In genomic region chr10:110859947-110860376, GRCh38 we compare ENCODE assay signal across 8 cellular contexts. TPM values are rescaled to one million over a fixed set of nuclear protein-coding genes. Genes with fewer than 3 reads are reported as not detected.
DNase-seq lines count a peak whose midpoint lies in the region; ATAC-seq and TF ChIP-seq lines count a peak whose summit lies in the region.

No MANE protein-coding gene starts in this region.

- H3K36me3 ChIP-seq in liver (ENCODE audit: control insufficient read depth in 4 of 4, insufficient read depth in 3 of 4, low read depth in 1 of 4, low read length in 3 of 4) = no peaks in the 10 kb centered on the region
- H3K36me3 ChIP-seq in upper lobe of right lung = no peaks in the 10 kb centered on the region

- no peaks in the 10 kb centered on the region for H3K9me3 Mint-ChIP-seq in activated T-cell treated with anti-CD3 and anti-CD28 coated beads, Interleukin-2, amount 50 U/mL, for 4 hours
- peaks cover 6% of the 10 kb centered on the region for H3K9me3 Mint-ChIP-seq in activated naive CD8-positive, alpha-beta T cell treated with anti-CD3 and anti-CD28 coated beads, Interleukin-2, amount 10 ng/mL, durations not matched to agents 7 days and 5 days

- POLR2A ChIA-PET in activated naive CD8-positive, alpha-beta T cell treated with anti-CD3 and anti-CD28 coated beads, Interleukin-2, amount 10 ng/mL, durations not matched to agents 7 days and 5 days (lab: Charles Lee) = interaction anchor here (1.0 to 6.8 kb wide), 8 partner anchors 7 to 56 kb away, joined by 3 to 53 read pairs (median 8); partner anchors contain the start of gene PDCD4

- H3K9ac ChIP-seq in liver (ENCODE audit: low read depth in 1 of 2, low read length in 2 of 2) = peak overlapping the region in 1 of 2 donors; percentile 51

- intact Hi-C loops in upper lobe of right lung (cut with DNase I) = no loop called here

- H3K36me3 Mint-ChIP-seq in activated T-cell treated with anti-CD3 and anti-CD28 coated beads, Interleukin-2, amount 50 U/mL, for 4 hours (ENCODE audit: insufficient read depth) = no peaks in the 10 kb centered on the region
- H3K36me3 Mint-ChIP-seq in activated naive CD8-positive, alpha-beta T cell treated with anti-CD3 and anti-CD28 coated beads, Interleukin-2, amount 10 ng/mL, durations not matched to agents 7 days and 5 days = peaks cover 5% of the 10 kb centered on the region

- 9% methylated on average over 1 of the region's 1 CpG for WGBS in liver

- H3K27ac ChIP-seq in liver (ENCODE audit: low read depth in 1 of 2, low read length in 2 of 2) = peak overlapping the region; percentile 56 to 58
- H3K27ac ChIP-seq in upper lobe of right lung = peak overlapping the region; percentile 81

- TF ChIP-seq CTCF in liver (IDR thresholded peaks at IDR 0.05; ENCODE audit: low read depth, low read length, missing input control) = no peak
- no peak for TF ChIP-seq CTCF in upper lobe of right lung (IDR thresholded peaks at IDR 0.05)

- no peak for DNase-seq in activated T-cell treated with anti-CD3 and anti-CD28 coated beads, Interleukin-2, amount 50 U/mL, for 4 hours
- no peak for DNase-seq in activated T-cell treated with anti-CD3 and anti-CD28 coated beads for 4 hours
- DNase-seq in activated naive CD8-positive, alpha-beta T cell treated with anti-CD3 and anti-CD28 coated beads, Interleukin-2, amount 10 ng/mL, durations not matched to agents 7 days and 5 days = no peak
- DNase-seq in upper lobe of right lung = no peak
- no peak for DNase-seq in ecto neural progenitor cell (ENCODE audit: low spot score)
- no peak for DNase-seq in activated CD4-positive, alpha-beta T cell treated with anti-CD3 and anti-CD28 coated beads, Interleukin-2, amount 50 U/mL, for 48 hours
- DNase-seq in NCI-H1436 (lab: John Stamatoyannopoulos, UW) = no peak

- no peaks in the 10 kb centered on the region for H3K9me3 ChIP-seq in liver (ENCODE audit: control insufficient read depth in 4 of 4, low read length in 3 of 4)
- H3K9me3 ChIP-seq in upper lobe of right lung = no peaks in the 10 kb centered on the region

- peaks cover 89% of the 10 kb centered on the region for H3K4me1 Mint-ChIP-seq in activated T-cell treated with anti-CD3 and anti-CD28 coated beads, Interleukin-2, amount 50 U/mL, for 4 hours (ENCODE audit: low read depth)
- peaks cover 71% of the 10 kb centered on the region for H3K4me1 Mint-ChIP-seq in activated naive CD8-positive, alpha-beta T cell treated with anti-CD3 and anti-CD28 coated beads, Interleukin-2, amount 10 ng/mL, durations not matched to agents 7 days and 5 days

- H3K4me3 ChIP-seq in liver (ENCODE audit: low read depth in 1 of 3, low read length in 3 of 3) (no peak overlapping the region), upper lobe of right lung (no peak overlapping the region)

- peak overlapping the region; percentile 8 for H3K4me3 Mint-ChIP-seq in activated T-cell treated with anti-CD3 and anti-CD28 coated beads, Interleukin-2, amount 50 U/mL, for 4 hours
- H3K4me3 Mint-ChIP-seq in activated naive CD8-positive, alpha-beta T cell treated with anti-CD3 and anti-CD28 coated beads, Interleukin-2, amount 10 ng/mL, durations not matched to agents 7 days and 5 days = peak overlapping the region; percentile 29

- no peaks in the 10 kb centered on the region for H3K27me3 ChIP-seq in liver (ENCODE audit: control insufficient read depth in 4 of 4, insufficient read depth in 4 of 4, low read length in 3 of 4)
- H3K27me3 ChIP-seq in upper lobe of right lung = no peaks in the 10 kb centered on the region

- peak in 1 of 2 donors; percentile 4 for TF ChIP-seq RAD21 in liver (IDR thresholded peaks at IDR 0.05)

- peak overlapping the region; percentile 86 for H3K27ac Mint-ChIP-seq in activated naive CD8-positive, alpha-beta T cell treated with anti-CD3 and anti-CD28 coated beads, Interleukin-2, amount 10 ng/mL, durations not matched to agents 7 days and 5 days

- no peak for ATAC-seq in activated T-cell treated with anti-CD3 and anti-CD28 coated beads, Interleukin-2, amount 50 U/mL, for 4 hours
- no peak for ATAC-seq in activated naive CD8-positive, alpha-beta T cell treated with anti-CD3 and anti-CD28 coated beads, Interleukin-2, amount 10 ng/mL, durations not matched to agents 7 days and 5 days (ENCODE audit: low read depth)
- ATAC-seq in upper lobe of right lung = peak; percentile 60

- no peaks in the 10 kb centered on the region for H3K27me3 Mint-ChIP-seq in activated T-cell treated with anti-CD3 and anti-CD28 coated beads, Interleukin-2, amount 50 U/mL, for 4 hours (ENCODE audit: low read depth)
- H3K27me3 Mint-ChIP-seq in activated naive CD8-positive, alpha-beta T cell treated with anti-CD3 and anti-CD28 coated beads, Interleukin-2, amount 10 ng/mL, durations not matched to agents 7 days and 5 days = no peaks in the 10 kb centered on the region

- H3K4me1 ChIP-seq in liver (ENCODE audit: control insufficient read depth in 4 of 4, insufficient read depth in 4 of 4, low read length in 3 of 4) = peaks cover 7 to 39% (median 23%) of the 10 kb centered on the region in 4 donors
- peaks cover 53% of the 10 kb centered on the region for H3K4me1 ChIP-seq in upper lobe of right lung

TF ChIP-seq in liver, 16 proteins besides CTCF, POLR2A, EP300 and RAD21:
- peak; percentile 45 to 61 for TF ChIP-seq RXRA (IDR thresholded peaks at IDR 0.05)
- no peak for TF ChIP-seq REST (IDR thresholded peaks at IDR 0.05)
- TF ChIP-seq YY1 (IDR thresholded peaks at IDR 0.05) = no peak
- TF ChIP-seq MAX (IDR thresholded peaks at IDR 0.05) = peak; percentile 53
- TF ChIP-seq GABPA (IDR thresholded peaks at IDR 0.05 in 1 of 2, conservative IDR thresholded peaks at IDR 0.05 in 1 of 2) = no peak
- peak; percentile 12 to 16 for TF ChIP-seq HNF4A (conservative IDR thresholded peaks at IDR 0.05)
- peak; percentile 75 for TF ChIP-seq SP1 (IDR thresholded peaks at IDR 0.05)
- TF ChIP-seq TAF1 (conservative IDR thresholded peaks at IDR 0.05) = no peak
TF ChIP-seq in liver: peak in this region for 4.

RNA-seq across cellular contexts. Expression of gene PDCD4, which starts 11.8 kb away (rescaled TPM):
- total RNA-seq in activated T-cell treated with anti-CD3 and anti-CD28 coated beads, Interleukin-2, amount 50 U/mL, for 4 hours = 10 to 100 TPM; 36.5 to 55.1 (median 41.3) TPM
- 100 to 1,000 TPM; 236 to 237 TPM for total RNA-seq in activated naive CD8-positive, alpha-beta T cell treated with anti-CD3 and anti-CD28 coated beads, Interleukin-2, amount 10 ng/mL, durations not matched to agents 7 days and 5 days
- total RNA-seq in liver (10 to 100 TPM; 25.9 to 94.4 TPM), upper lobe of right lung (48.6 TPM)
- 10 to 100 TPM; 14.7 to 24.3 TPM for polyA plus RNA-seq in liver

RNA-seq across cellular contexts. Expression of gene BBIP1, which starts 59.0 kb away (rescaled TPM):
- total RNA-seq in activated T-cell treated with anti-CD3 and anti-CD28 coated beads, Interleukin-2, amount 50 U/mL, for 4 hours = 10 to 100 TPM; 23.7 to 25.6 (median 24.7) TPM
- total RNA-seq in activated naive CD8-positive, alpha-beta T cell treated with anti-CD3 and anti-CD28 coated beads, Interleukin-2, amount 10 ng/mL, durations not matched to agents 7 days and 5 days = 10 to 100 TPM; 33.0 to 33.8 TPM
- total RNA-seq in liver = 10 to 100 TPM; 10.4 to 11.0 TPM
- polyA plus RNA-seq in liver = 10 to 100 TPM; 11.3 to 15.8 TPM
- 25.3 TPM for total RNA-seq in upper lobe of right lung

RNA-seq across cellular contexts. Expression of gene SHOC2, which starts 59.4 kb away (rescaled TPM):
- 10 to 100 TPM; 33.0 to 43.3 (median 41.8) TPM for total RNA-seq in activated T-cell treated with anti-CD3 and anti-CD28 coated beads, Interleukin-2, amount 50 U/mL, for 4 hours
- 10 to 100 TPM; 49.8 to 56.2 TPM for total RNA-seq in activated naive CD8-positive, alpha-beta T cell treated with anti-CD3 and anti-CD28 coated beads, Interleukin-2, amount 10 ng/mL, durations not matched to agents 7 days and 5 days
- total RNA-seq in liver (10 to 100 TPM; 23.2 to 33.7 TPM), upper lobe of right lung (58.4 TPM)
- 10 to 100 TPM in 1 of 2 donors, 1 to 10 TPM in 1; 7.8 to 12.7 TPM for polyA plus RNA-seq in liver
